In the genomic region with DNA sequence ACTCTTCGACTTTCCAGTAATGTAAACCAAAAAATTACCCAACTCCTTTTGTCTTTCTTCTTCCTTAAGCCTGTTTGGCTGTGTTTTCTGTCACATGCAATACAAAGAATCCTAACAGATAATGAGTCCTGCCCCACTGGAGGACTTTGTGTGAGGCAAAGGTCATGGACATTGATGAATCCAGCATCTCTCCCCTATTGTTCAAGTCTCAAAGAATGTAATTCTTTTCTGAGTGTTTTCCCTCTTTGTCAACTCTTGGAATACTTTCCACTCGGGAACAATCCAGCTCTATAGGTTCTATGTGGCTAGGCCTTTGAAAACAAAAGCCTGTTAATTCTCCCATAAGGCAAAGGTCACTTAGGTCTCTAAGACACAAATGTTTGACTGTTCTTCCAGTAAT, we compare ENCODE assay signal across 22 cellular contexts.
"Had no signal": no experiment of that assay in that cellular context is flagged by ENCODE, and none has a peak within 500 bp of the region (broad histone marks: within the 10 kb centered on the region; RNA-seq: fewer than 3 reads in every experiment).

No MANE protein-coding gene starts in this region.

- DNase-seq: activated CD4-positive, alpha-beta memory T cell treated with anti-CD3 and anti-CD28 coated beads for 36 hours; activated CD4-positive, alpha-beta T cell treated with anti-CD3 and anti-CD28 coated beads for 36 hours; activated CD4-positive, CD25-positive, alpha-beta regulatory T cell; activated CD4-positive, CD25-positive, alpha-beta regulatory T cell treated with anti-CD3 and anti-CD28 coated beads, Interleukin-2, amount 50 U/mL, for 72 hours; activated CD8-positive, alpha-beta memory T cell treated with anti-CD3 and anti-CD28 coated beads, Interleukin-2, amount 10 ng/mL, durations not matched to agents 7 days and 5 days; activated CD8-positive, alpha-beta memory T cell treated with anti-CD3 and anti-CD28 coated beads, Interleukin-2, amount 50 U/mL, for 4 hours; activated CD8-positive, alpha-beta T cell treated with anti-CD3 and anti-CD28 coated beads, Interleukin-2, amount 10 ng/mL, durations not matched to agents 7 days and 5 days; activated effector memory CD4-positive, alpha-beta T cell treated with Interleukin-2 at 50 U/mL for 16 hours; activated gamma-delta T cell treated with Interleukin-2 at 50 U/mL for 16 hours; activated naive CD4-positive, alpha-beta T cell treated with anti-CD3 and anti-CD28 coated beads, Interleukin-2, amount 50 U/mL, for 16 hours; activated naive CD4-positive, alpha-beta T cell treated with Interleukin-2 at 50 U/mL for 16 hours; activated T-cell treated with anti-CD3 and anti-CD28 coated beads, Interleukin-2, amount 50 U/mL, for 24 hours; amniotic stem cell; brain microvascular endothelial cell; cortex of kidney; dermis blood vessel endothelial cell; effector CD4-positive, alpha-beta T cell; effector memory CD8-positive, alpha-beta T cell; erythroblast; foreskin keratinocyte; gastrocnemius medialis; T-helper 2 cell had no signal
